ENCODE assay signal across 8 cellular contexts in genomic region chr9:93159601-93160418, GRCh38. TPM values are rescaled to one million over a fixed set of nuclear protein-coding genes. Genes with fewer than 3 reads are reported as not detected.
DNase-seq lines count a peak whose midpoint lies in the region; ATAC-seq and TF ChIP-seq lines count a peak whose summit lies in the region.

No MANE protein-coding gene starts in this region.

- intact Hi-C loops in PC-9 (cut with micrococcal nuclease; ENCODE audit: unreplicated experiment) = loop anchor here (1.0 to 5.0 kb wide), 5 partner anchors 85 to 802 kb away; partner anchors contain the start of gene FAM120A

- peak; percentile 94 for TF ChIP-seq RAD21 in neural cell (conservative IDR thresholded peaks at IDR 0.05)

- H3K27ac ChIP-seq in PC-9 (no peak overlapping the region), neural cell (ENCODE audit: low read length) (no peak overlapping the region)

- no peaks in the 10 kb centered on the region for H3K27me3 Mint-ChIP-seq in activated T-cell treated with anti-CD3 and anti-CD28 coated beads, Interleukin-2, amount 50 U/mL, for 72 hours (ENCODE audit: low read depth)

- no TSS peak for BruUV-seq in PC-9 (replicated peaks; lab: Mats Ljungman, UMichigan)

- H2AFZ ChIP-seq in PC-9 (no peak overlapping the region), neural cell (ENCODE audit: low read depth, low read length) (no peak overlapping the region)

- H4K20me1 ChIP-seq in PC-9 (ENCODE audit: insufficient read depth) = no peaks in the 10 kb centered on the region
- H4K20me1 ChIP-seq in neural cell (ENCODE audit: insufficient read depth) = no peaks in the 10 kb centered on the region

- H3K4me2 ChIP-seq in PC-9 (peak overlapping the region; percentile 55), neural cell (ENCODE audit: low read length) (no peak overlapping the region)

- peak; percentile 98 for TF ChIP-seq CTCF in PC-9 (conservative IDR thresholded peaks at IDR 0.05)
- peak; percentile 94 for TF ChIP-seq CTCF in neural cell (IDR thresholded peaks at IDR 0.05; ENCODE audit: poor library complexity, severe bottlenecking)

- no peak overlapping the region for H3K27ac Mint-ChIP-seq in activated T-cell treated with anti-CD3 and anti-CD28 coated beads, Interleukin-2, amount 50 U/mL, for 72 hours

- peaks cover 0 to 4% of the 10 kb centered on the region in 2 donors for H3K9me3 Mint-ChIP-seq in activated T-cell treated with anti-CD3 and anti-CD28 coated beads, Interleukin-2, amount 50 U/mL, for 72 hours

- H3K4me3 Mint-ChIP-seq in activated T-cell treated with anti-CD3 and anti-CD28 coated beads, Interleukin-2, amount 50 U/mL, for 72 hours = peak overlapping the region; percentile 12 to 29

- H3K4me1 ChIP-seq in PC-9 (replicated peaks; ENCODE audit: insufficient read depth) = no peaks in the 10 kb centered on the region; the same call in 1 of the 2 replicates

- TF ChIP-seq EP300 in neural cell (conservative IDR thresholded peaks at IDR 0.05; ENCODE audit: poor library complexity, severe bottlenecking) = no peak

- no peaks in the 10 kb centered on the region for H3K9me2 ChIP-seq in PC-9 (ENCODE audit: insufficient read depth)
- H3K9me2 ChIP-seq in neural cell (ENCODE audit: insufficient read depth, low read length) = no peaks in the 10 kb centered on the region

- H3F3A ChIP-seq in PC-9 (ENCODE audit: insufficient read depth, low read depth) = 0 out of 2 replicates have a peak, but pooled peaks cover under 1% of the 10 kb centered on the region
- no peaks in the 10 kb centered on the region for H3F3A ChIP-seq in neural cell (ENCODE audit: insufficient read depth, low read length, poor library complexity, severe bottlenecking)

- H3K36me3 ChIP-seq in PC-9 (ENCODE audit: low read depth) (no peaks in the 10 kb centered on the region), neural cell (ENCODE audit: insufficient read depth, low read length) (no peaks in the 10 kb centered on the region)

- H3K79me2 ChIP-seq in PC-9 (ENCODE audit: low read depth) (no peaks in the 10 kb centered on the region), neural cell (replicated peaks; ENCODE audit: insufficient read depth, low read length) (no peaks in the 10 kb centered on the region)

- peak; percentile 76 for DNase-seq in COLO829 (ENCODE audit: low spot score)
- peak; percentile 17 for DNase-seq in HS-27A (ENCODE audit: low read depth)
- DNase-seq in PC-9 = peak; percentile 60 to 95
- peak; percentile 81 to 86 for DNase-seq in activated T-cell treated with anti-CD3 and anti-CD28 coated beads, Interleukin-2, amount 50 U/mL, for 72 hours
- DNase-seq in fibroblast of gingiva (ENCODE audit: low read depth) = peak; percentile 62
- DNase-seq in stimulated activated naive CD8-positive, alpha-beta T cell treated with anti-CD3 and anti-CD28 coated beads, Interleukin-15, Interleukin-2, amounts not matched to agents 100 U/mL and 50 U/mL, for 24 hours = peak; percentile 86

- no peak overlapping the region for H3K9ac ChIP-seq in neural cell (ENCODE audit: low read length)

- H3K27me3 ChIP-seq in PC-9 (ENCODE audit: insufficient read depth, low read depth) = no peaks in the 10 kb centered on the region
- no peaks in the 10 kb centered on the region for H3K27me3 ChIP-seq in neural cell (ENCODE audit: insufficient read depth, low read depth, low read length)

- H3K4me1 Mint-ChIP-seq in activated T-cell treated with anti-CD3 and anti-CD28 coated beads, Interleukin-2, amount 50 U/mL, for 72 hours (ENCODE audit: low read depth) = peaks cover 38% of the 10 kb centered on the region

- CTCF ChIA-PET in PC-9 (lab: Charles Lee) = interaction anchor here (0.7 kb wide), 1 partner anchor 346 kb away, joined by 5 read pairs; no protein-coding TSS in a partner anchor

- H3K9me3 ChIP-seq in PC-9 (ENCODE audit: insufficient read depth, low read depth) = no peaks in the 10 kb centered on the region
- H3K9me3 ChIP-seq in neural cell (ENCODE audit: low read length) = no peaks in the 10 kb centered on the region

- H3K4me3 ChIP-seq in PC-9 (no peak overlapping the region), neural cell (ENCODE audit: low read length) (no peak overlapping the region)

- POLR2A ChIA-PET in PC-9 (lab: Charles Lee; ENCODE audit: unreplicated experiment) = no interaction called here

- peak; percentile 92 for ATAC-seq in GM19463 (IDR thresholded peaks at IDR 0.05; ENCODE audit: unreplicated experiment)
- ATAC-seq in activated T-cell treated with anti-CD3 and anti-CD28 coated beads, Interleukin-2, amount 50 U/mL, for 72 hours (replicated peaks in 1 of 2) = peak; percentile 50 to 57
- ATAC-seq in stimulated activated naive CD8-positive, alpha-beta T cell treated with anti-CD3 and anti-CD28 coated beads, Interleukin-15, Interleukin-2, amounts not matched to agents 100 U/mL and 50 U/mL, for 24 hours = peak; percentile 85

- peaks cover 0 to 3% of the 10 kb centered on the region in 2 donors for H3K36me3 Mint-ChIP-seq in activated T-cell treated with anti-CD3 and anti-CD28 coated beads, Interleukin-2, amount 50 U/mL, for 72 hours (ENCODE audit: insufficient read depth in 2 of 2)

TF ChIP-seq in neural cell, 6 proteins besides CTCF, POLR2A, EP300 and RAD21:
- peak; percentile 92 for TF ChIP-seq SMC3 (conservative IDR thresholded peaks at IDR 0.05; ENCODE audit: poor library complexity)
- TF ChIP-seq TAF1 (IDR thresholded peaks at IDR 0.05; ENCODE audit: low read depth) = no peak
- TF ChIP-seq EZH2 (IDR thresholded peaks at IDR 0.05; ENCODE audit: borderline replicate concordance, insufficient read depth, low read length, poor library complexity, severe bottlenecking) = no peak
TF ChIP-seq in neural cell: peak in this region for 1.

RNA-seq across cellular contexts. Expression of gene WNK2, which starts 24.1 kb away (rescaled TPM):
- 44.6 and 61.3 TPM in 2 replicates for total RNA-seq in PC-9 (2021)
- total RNA-seq in activated T-cell treated with anti-CD3 and anti-CD28 coated beads, Interleukin-2, amount 50 U/mL, for 72 hours = 1 to 10 TPM in 1 of 2 donors, under 1 TPM in 1; 0.70 to 1.1 TPM
- polyA plus RNA-seq in neural cell = 37.1 and 38.3 TPM in 2 replicates
- 53.8 and 78.4 TPM in 2 replicates for polyA minus RNA-seq in neural cell

RNA-seq across cellular contexts. Expression of gene NINJ1, which starts 25.8 kb away (rescaled TPM):
- 115 TPM in 2 replicates for total RNA-seq in PC-9 (2021)
- total RNA-seq in activated T-cell treated with anti-CD3 and anti-CD28 coated beads, Interleukin-2, amount 50 U/mL, for 72 hours = 100 to 1,000 TPM; 121 to 124 TPM
- 2.7 and 7.6 TPM in 2 replicates for polyA plus RNA-seq in neural cell
- polyA minus RNA-seq in neural cell = 2.0 and 2.4 TPM in 2 replicates

Comparison
In these comparisons a context has a peak if more than half of its experiments do, and no peak if none do; other contexts are left out.
1. DNase-seq: peak in every context shown above with its lines; median percentile 86 in stimulated activated naive CD8-positive, alpha-beta T cell treated with anti-CD3 and anti-CD28 coated beads, Interleukin-15, Interleukin-2, amounts not matched to agents 100 U/mL and 50 U/mL, for 24 hours; 84 in activated T-cell treated with anti-CD3 and anti-CD28 coated beads, Interleukin-2, amount 50 U/mL, for 72 hours; 78 in PC-9; 76 in COLO829; 62 in fibroblast of gingiva; 17 in HS-27A.
2. RNA of gene WNK2, which starts 24.1 kb away (total RNA-seq): 44.6 to 61.3 TPM in PC-9; 0.70 to 1.1 TPM in activated T-cell treated with anti-CD3 and anti-CD28 coated beads, Interleukin-2, amount 50 U/mL, for 72 hours; every median in the first group is over 10 times any median in the second.
3. Peak in every context shown above with its lines, with median percentiles within 50 percentile points of each other: ATAC-seq.